In the genomic region with DNA sequence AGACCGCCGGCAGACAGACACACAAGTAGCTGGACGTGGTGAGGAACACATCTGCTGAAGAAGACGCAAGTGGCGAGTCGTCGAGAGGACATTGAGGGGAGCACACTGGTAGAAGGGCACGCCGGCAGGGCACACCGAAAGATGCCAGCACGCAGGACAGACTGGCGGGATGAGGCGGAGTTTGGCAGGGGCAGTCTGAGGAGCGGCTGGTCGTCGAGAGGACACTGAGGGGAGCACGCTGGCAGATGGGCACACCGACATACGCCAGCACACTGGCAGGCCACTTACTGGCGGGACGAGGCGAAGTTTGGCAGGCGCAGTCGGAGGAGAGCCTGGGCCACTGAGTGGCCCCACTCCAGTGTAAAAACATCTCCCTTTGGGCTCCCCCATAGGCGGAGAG, we compare ENCODE assay signal across 23 cellular contexts. TPM values are rescaled to one million over a fixed set of nuclear protein-coding genes. Genes with fewer than 3 reads are reported as not detected.
DNase-seq lines count a peak whose midpoint lies in the region; ATAC-seq lines count a peak whose summit lies in the region.
"Had no signal": no experiment of that assay in that cellular context is flagged by ENCODE, and none has a peak within 500 bp of the region (broad histone marks: within the 10 kb centered on the region; RNA-seq: fewer than 3 reads in every experiment).

No MANE protein-coding gene starts in this region.

- no peaks in the 10 kb centered on the region for H3K9me3 Mint-ChIP-seq in IgD-negative memory B cell
- H3K9me3 Mint-ChIP-seq in activated naive CD8-positive, alpha-beta T cell treated with anti-CD3 and anti-CD28 coated beads for 36 hours, result peaks cover 2% of the 10 kb centered on the region

- peak overlapping the region; percentile 3 for H3K27ac ChIP-seq in substantia nigra (ENCODE audit: low read depth, low read length, poor library complexity, severe bottlenecking)
- H3K27ac ChIP-seq: A549, PC-9 had no signal

- DNase-seq in activated naive CD8-positive, alpha-beta T cell treated with anti-CD3 and anti-CD28 coated beads for 36 hours, result no peak
- no peak for DNase-seq in left lobe of liver (ENCODE audit: low spot score)
- no peak for DNase-seq in substantia nigra (lab: John Stamatoyannopoulos, UW)
- DNase-seq in COLO668 (lab: John Stamatoyannopoulos, UW; ENCODE audit: unreplicated experiment), result no peak
- DNase-seq in activated T-cell treated with anti-CD3 and anti-CD28 coated beads, Interleukin-2, amount 50 U/mL, for 1 hour, result no peak
- DNase-seq in AG08396 (ENCODE audit: low spot score), result no peak
- DNase-seq: CD4-positive, CD25-positive, alpha-beta regulatory T cell; COR-L47; DMS79; H7; KBM-7; MM.1S; NCI-H1092; NCI-H1436; NCI-H1930; NCI-H2227 treated with DMSO at 0.1 percent for 48 hours; NCI-H510A; PC-9; RPMI8226; SHP77 treated with DMSO at 0.1 percent for 48 hours had no signal

- peak overlapping the region in 2 of 3 donors; percentile 41 to 93 for H3K27ac Mint-ChIP-seq in IgD-negative memory B cell
- H3K27ac Mint-ChIP-seq in activated naive CD8-positive, alpha-beta T cell treated with anti-CD3 and anti-CD28 coated beads for 36 hours, result peak overlapping the region; percentile 12
- H3K27ac Mint-ChIP-seq: CD4-positive, CD25-positive, alpha-beta regulatory T cell had no signal

- no peaks in the 10 kb centered on the region for H3K4me1 Mint-ChIP-seq in IgD-negative memory B cell
- H3K4me1 Mint-ChIP-seq in activated naive CD8-positive, alpha-beta T cell treated with anti-CD3 and anti-CD28 coated beads for 36 hours, result peaks cover 7% of the 10 kb centered on the region

- peaks cover 19% of the 10 kb centered on the region for H3K36me3 Mint-ChIP-seq in IgD-negative memory B cell
- H3K36me3 Mint-ChIP-seq in activated naive CD8-positive, alpha-beta T cell treated with anti-CD3 and anti-CD28 coated beads for 36 hours, result peaks cover 29% of the 10 kb centered on the region

- no peak overlapping the region for H3K4me3 Mint-ChIP-seq in IgD-negative memory B cell
- no peak overlapping the region for H3K4me3 Mint-ChIP-seq in activated naive CD8-positive, alpha-beta T cell treated with anti-CD3 and anti-CD28 coated beads for 36 hours
- H3K4me3 Mint-ChIP-seq: CD4-positive, CD25-positive, alpha-beta regulatory T cell had no signal

- no peaks in the 10 kb centered on the region for H3K27me3 Mint-ChIP-seq in IgD-negative memory B cell
- no peaks in the 10 kb centered on the region for H3K27me3 Mint-ChIP-seq in activated naive CD8-positive, alpha-beta T cell treated with anti-CD3 and anti-CD28 coated beads for 36 hours
- H3K27me3 Mint-ChIP-seq: CD4-positive, CD25-positive, alpha-beta regulatory T cell had no signal

- peak; percentile 26 for ATAC-seq in left lobe of liver
- ATAC-seq: A549 had no signal

RNA-seq across cellular contexts. Expression of a gene that starts 42.1 kb away (rescaled TPM):
- polyA plus RNA-seq in IgD-negative memory B cell, result 17.5 TPM
- total RNA-seq in activated naive CD8-positive, alpha-beta T cell treated with anti-CD3 and anti-CD28 coated beads for 36 hours, result 1 to 10 TPM; 6.7 to 6.9 TPM
- 23.6 TPM for total RNA-seq in left lobe of liver
- polyA plus RNA-seq: BJ had no signal
